ENCODE assay signal across 14 cellular contexts in the genomic region with DNA sequence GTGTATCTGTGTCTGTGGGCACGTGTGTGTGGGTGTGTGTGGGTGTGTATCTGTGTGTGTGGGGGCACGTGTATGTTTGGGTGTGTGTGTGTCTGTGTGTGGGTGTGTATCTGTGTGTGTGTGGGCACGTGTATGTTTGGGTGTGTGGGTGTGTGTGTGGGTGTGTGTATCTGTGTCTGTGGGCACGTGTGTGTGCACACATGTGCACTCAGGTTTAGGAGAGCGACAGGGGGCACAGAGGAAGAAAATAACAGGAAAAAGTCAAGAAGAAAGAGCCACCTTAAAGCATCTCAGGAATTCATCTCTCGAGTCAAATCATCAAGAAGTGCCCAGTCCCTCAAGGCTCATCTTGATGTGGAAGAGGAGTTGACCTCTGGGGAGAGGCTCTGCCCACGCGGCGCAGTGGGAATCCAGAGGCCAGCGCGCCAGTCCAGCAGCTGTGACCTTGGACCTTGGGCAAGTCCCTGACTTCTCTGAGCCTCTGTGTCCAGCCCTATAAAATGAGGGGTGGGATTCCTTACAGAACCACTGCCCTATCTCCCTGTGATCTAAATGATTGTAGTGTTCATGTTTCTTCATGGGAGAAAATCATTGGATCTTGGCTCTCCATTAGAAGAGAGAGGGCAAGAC.
DNase-seq lines count a peak whose midpoint lies in the region; ATAC-seq and TF ChIP-seq lines count a peak whose summit lies in the region.
"Had no signal": no experiment of that assay in that cellular context is flagged by ENCODE, and none has a peak within 500 bp of the region (broad histone marks: within the 10 kb centered on the region; RNA-seq: fewer than 3 reads in every experiment).

No MANE protein-coding gene starts in this region.

- ATAC-seq in lower lobe of right lung, result peak in 1 of 2 donors; percentile 2

- peaks cover 31% of the 10 kb centered on the region for H3K36me3 ChIP-seq in lower lobe of right lung
- H3K36me3 ChIP-seq: ovary had no signal

- intact Hi-C loops in lower lobe of right lung (cut with DNase I), result no loop called here

- no peak overlapping the region for H3K4me3 ChIP-seq in coronary artery
- no peak overlapping the region for H3K4me3 ChIP-seq in lower lobe of right lung
- H3K4me3 ChIP-seq: ovary, PC-9 had no signal

- DNase-seq in KBM-7 (peak; percentile 5), coronary artery (ENCODE audit: low spot score) (no peak), lower lobe of right lung (no peak), substantia nigra (lab: John Stamatoyannopoulos, UW) (no peak), GM20000 (ENCODE audit: low spot score) (no peak), OCI-M1 (lab: John Stamatoyannopoulos, UW) (no peak), NCI-H526 (lab: John Stamatoyannopoulos, UW) (no peak)
- DNase-seq: activated CD8-positive, alpha-beta memory T cell treated with anti-CD3 and anti-CD28 coated beads for 24 hours; cortex of kidney; kidney glomerular epithelial cell; MM.1S; ovary; PC-9; stimulated activated CD4-positive, alpha-beta T cell treated with anti-CD3 and anti-CD28 coated beads, Interleukin-4, amount 100 ng/mL, for 1 hour had no signal

- peaks cover 23% of the 10 kb centered on the region for H3K4me1 ChIP-seq in lower lobe of right lung

- no peak for TF ChIP-seq CTCF in coronary artery (IDR thresholded peaks at IDR 0.05)
- no peak for TF ChIP-seq CTCF in lower lobe of right lung (IDR thresholded peaks at IDR 0.05)
- TF ChIP-seq CTCF in GM20000 (IDR thresholded peaks at IDR 0.05; ENCODE audit: extremely low read depth, missing control alignments), result no peak

- H3K27me3 ChIP-seq in lower lobe of right lung (ENCODE audit: low read depth), result no peaks in the 10 kb centered on the region
- H3K27me3 ChIP-seq: ovary had no signal

- in situ Hi-C loops in KBM-7 (cut with MboI; ENCODE audit: low pct_unique_long_range_greater_than_20kb, low sequenced_read_pairs), result no loop called here

- H3K9me3 ChIP-seq in lower lobe of right lung, result no peaks in the 10 kb centered on the region
- H3K9me3 ChIP-seq: ovary had no signal

- H3K27ac ChIP-seq in coronary artery (peak overlapping the region; percentile 5 to 77), lower lobe of right lung (peak overlapping the region; percentile 77), substantia nigra (ENCODE audit: low read depth, low read length, poor library complexity, severe bottlenecking) (peak overlapping the region; percentile 9)
- H3K27ac ChIP-seq: ovary, PC-9 had no signal

Comparison
In these comparisons a context has a peak if more than half of its experiments do, and no peak if none do; other contexts are left out.
1. H3K27ac ChIP-seq: peak in every context shown above with its lines; median percentile 77 in lower lobe of right lung; 41 in coronary artery; 9 in substantia nigra.